Comparison of ENCODE assay signal across 9 cellular contexts in genomic region chr14:94953541-94954260, GRCh38.
"Had no signal": no experiment of that assay in that cellular context is flagged by ENCODE, and none has a peak within 500 bp of the region (broad histone marks: within the 10 kb centered on the region; RNA-seq: fewer than 3 reads in every experiment).

No MANE protein-coding gene starts in this region.

- DNase-seq: GM23248, GOT3, H7, H9, HCEC 1CT, HFFc6 had no signal

- H3K9me3 ChIP-seq: HAP-1 had no signal

- ATAC-seq: GM23338, HCT116 had no signal

- H3K4me3 ChIP-seq: GM23248, GM23338, HAP-1 had no signal

- H3K9me3 Mint-ChIP-seq: GM23338, H9 had no signal

- H3K4me3 Mint-ChIP-seq: GM23338, H9, HFFc6 had no signal

- H3K36me3 ChIP-seq: HAP-1 had no signal

- H3K27ac Mint-ChIP-seq: GM23338, H9, HFFc6 had no signal

- H3K9ac ChIP-seq: GM23248 had no signal

- H3K27ac ChIP-seq: GM23248 had no signal

- H2AFZ ChIP-seq: GM23248, GM23338 had no signal

- H3K4me2 ChIP-seq: GM23338 had no signal

- H3K4me1 ChIP-seq: HAP-1 had no signal
